1 cellular context compared by ENCODE assay signal in genomic region chr17:64534187-64534586, GRCh38.
TF ChIP-seq lines count a peak whose summit lies in the region.

No MANE protein-coding gene starts in this region.

TF ChIP-seq in GM23338, 12 proteins besides CTCF, POLR2A, EP300 and RAD21 (continued from another document):
- TF ChIP-seq, protein P1, sequence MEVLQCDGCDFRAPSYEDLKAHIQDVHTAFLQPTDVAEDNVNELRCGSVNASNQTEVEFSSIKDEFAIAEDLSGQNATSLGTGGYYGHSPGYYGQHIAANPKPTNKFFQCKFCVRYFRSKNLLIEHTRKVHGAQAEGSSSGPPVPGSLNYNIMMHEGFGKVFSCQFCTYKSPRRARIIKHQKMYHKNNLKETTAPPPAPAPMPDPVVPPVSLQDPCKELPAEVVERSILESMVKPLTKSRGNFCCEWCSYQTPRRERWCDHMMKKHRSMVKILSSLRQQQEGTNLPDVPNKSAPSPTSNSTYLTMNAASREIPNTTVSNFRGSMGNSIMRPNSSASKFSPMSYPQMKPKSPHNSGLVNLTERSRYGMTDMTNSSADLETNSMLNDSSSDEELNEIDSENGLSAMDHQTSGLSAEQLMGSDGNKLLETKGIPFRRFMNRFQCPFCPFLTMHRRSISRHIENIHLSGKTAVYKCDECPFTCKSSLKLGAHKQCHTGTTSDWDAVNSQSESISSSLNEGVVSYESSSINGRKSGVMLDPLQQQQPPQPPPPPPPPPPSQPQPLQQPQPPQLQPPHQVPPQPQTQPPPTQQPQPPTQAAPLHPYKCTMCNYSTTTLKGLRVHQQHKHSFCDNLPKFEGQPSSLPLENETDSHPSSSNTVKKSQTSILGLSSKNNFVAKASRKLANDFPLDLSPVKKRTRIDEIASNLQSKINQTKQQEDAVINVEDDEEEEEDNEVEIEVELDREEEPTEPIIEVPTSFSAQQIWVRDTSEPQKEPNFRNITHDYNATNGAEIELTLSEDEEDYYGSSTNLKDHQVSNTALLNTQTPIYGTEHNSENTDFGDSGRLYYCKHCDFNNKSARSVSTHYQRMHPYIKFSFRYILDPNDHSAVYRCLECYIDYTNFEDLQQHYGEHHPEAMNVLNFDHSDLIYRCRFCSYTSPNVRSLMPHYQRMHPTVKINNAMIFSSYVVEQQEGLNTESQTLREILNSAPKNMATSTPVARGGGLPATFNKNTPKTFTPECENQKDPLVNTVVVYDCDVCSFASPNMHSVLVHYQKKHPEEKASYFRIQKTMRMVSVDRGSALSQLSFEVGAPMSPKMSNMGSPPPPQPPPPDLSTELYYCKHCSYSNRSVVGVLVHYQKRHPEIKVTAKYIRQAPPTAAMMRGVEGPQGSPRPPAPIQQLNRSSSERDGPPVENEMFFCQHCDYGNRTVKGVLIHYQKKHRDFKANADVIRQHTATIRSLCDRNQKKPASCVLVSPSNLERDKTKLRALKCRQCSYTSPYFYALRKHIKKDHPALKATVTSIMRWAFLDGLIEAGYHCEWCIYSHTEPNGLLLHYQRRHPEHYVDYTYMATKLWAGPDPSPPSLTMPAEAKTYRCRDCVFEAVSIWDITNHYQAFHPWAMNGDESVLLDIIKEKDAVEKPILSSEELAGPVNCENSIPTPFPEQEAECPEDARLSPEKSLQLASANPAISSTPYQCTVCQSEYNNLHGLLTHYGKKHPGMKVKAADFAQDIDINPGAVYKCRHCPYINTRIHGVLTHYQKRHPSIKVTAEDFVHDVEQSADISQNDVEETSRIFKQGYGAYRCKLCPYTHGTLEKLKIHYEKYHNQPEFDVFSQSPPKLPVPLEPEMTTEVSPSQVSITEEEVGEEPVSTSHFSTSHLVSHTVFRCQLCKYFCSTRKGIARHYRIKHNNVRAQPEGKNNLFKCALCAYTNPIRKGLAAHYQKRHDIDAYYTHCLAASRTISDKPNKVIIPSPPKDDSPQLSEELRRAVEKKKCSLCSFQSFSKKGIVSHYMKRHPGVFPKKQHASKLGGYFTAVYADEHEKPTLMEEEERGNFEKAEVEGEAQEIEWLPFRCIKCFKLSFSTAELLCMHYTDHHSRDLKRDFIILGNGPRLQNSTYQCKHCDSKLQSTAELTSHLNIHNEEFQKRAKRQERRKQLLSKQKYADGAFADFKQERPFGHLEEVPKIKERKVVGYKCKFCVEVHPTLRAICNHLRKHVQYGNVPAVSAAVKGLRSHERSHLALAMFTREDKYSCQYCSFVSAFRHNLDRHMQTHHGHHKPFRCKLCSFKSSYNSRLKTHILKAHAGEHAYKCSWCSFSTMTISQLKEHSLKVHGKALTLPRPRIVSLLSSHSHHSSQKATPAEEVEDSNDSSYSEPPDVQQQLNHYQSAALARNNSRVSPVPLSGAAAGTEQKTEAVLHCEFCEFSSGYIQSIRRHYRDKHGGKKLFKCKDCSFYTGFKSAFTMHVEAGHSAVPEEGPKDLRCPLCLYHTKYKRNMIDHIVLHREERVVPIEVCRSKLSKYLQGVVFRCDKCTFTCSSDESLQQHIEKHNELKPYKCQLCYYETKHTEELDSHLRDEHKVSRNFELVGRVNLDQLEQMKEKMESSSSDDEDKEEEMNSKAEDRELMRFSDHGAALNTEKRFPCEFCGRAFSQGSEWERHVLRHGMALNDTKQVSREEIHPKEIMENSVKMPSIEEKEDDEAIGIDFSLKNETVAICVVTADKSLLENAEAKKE (CRISPR knock-in tag; IDR thresholded peaks at IDR 0.05): no peak
- TF ChIP-seq STAT1 (IDR thresholded peaks at IDR 0.05; ENCODE audit: unreplicated experiment) (no peak), ETS1 (IDR thresholded peaks at IDR 0.05) (no peak), ZNF114 (CRISPR knock-in tag; IDR thresholded peaks at IDR 0.05) (no peak), POLR2AphosphoS5 (IDR thresholded peaks at IDR 0.05; ENCODE audit: low read depth) (no peak), JUNB (IDR thresholded peaks at IDR 0.05; ENCODE audit: unreplicated experiment) (no peak)
